In genomic region chr6:4355241-4355640, GRCh38 we compare ENCODE assay signal across 15 cellular contexts.
A peak's percentile ranks its signal among the peaks of the same experiment; 100 is the strongest.
DNase-seq lines count a peak whose midpoint lies in the region; ATAC-seq, FAIRE-seq and TF ChIP-seq lines count a peak whose summit lies in the region.
"Had no signal": no experiment of that assay in that cellular context is flagged by ENCODE, and none has a peak within 500 bp of the region (broad histone marks: within the 10 kb centered on the region; RNA-seq: fewer than 3 reads in every experiment).

No MANE protein-coding gene starts in this region.

- ATAC-seq in right cardiac atrium (no peak), left ventricle myocardium superior (no peak), mucosa of descending colon (no peak)
- ATAC-seq: activated CD4-positive, alpha-beta T cell treated with anti-CD3 and anti-CD28 coated beads for 36 hours had no signal

- H3K36me3 Mint-ChIP-seq in astrocyte (ENCODE audit: low read depth, unreplicated experiment): no peaks in the 10 kb centered on the region

- peak overlapping the region; percentile 56 for H3K27ac Mint-ChIP-seq in astrocyte (ENCODE audit: unreplicated experiment)
- H3K27ac Mint-ChIP-seq: activated CD4-positive, alpha-beta T cell treated with anti-CD3 and anti-CD28 coated beads for 36 hours; activated T-helper 1 cell treated with anti-CD3 and anti-CD28 coated beads, Interleukin-12 subunit alpha, Interleukin-12 subunit beta, Interleukin-2, Interleukin-4 antibody, amounts not matched to agents 30 ng/mL and 10 ng/mL and 1 ng/mL, durations not matched to agents 14 hours and 24 hours and 36 hours had no signal

- peaks cover 47% of the 10 kb centered on the region for H3K4me1 Mint-ChIP-seq in astrocyte (ENCODE audit: low read depth, unreplicated experiment)
- H3K4me1 Mint-ChIP-seq: activated CD4-positive, alpha-beta T cell treated with anti-CD3 and anti-CD28 coated beads for 36 hours had no signal

- intact Hi-C loops in right cardiac atrium (cut with DNase I): no loop called here
- intact Hi-C loops in left ventricle myocardium superior (cut with micrococcal nuclease): no loop called here
- intact Hi-C loops in mucosa of descending colon (cut with DNase I, micrococcal nuclease): no loop called here

- peak overlapping the region; percentile 18 for H3K4me2 ChIP-seq in astrocyte (ENCODE audit: low read length)
- H3K4me2 ChIP-seq: hepatocyte had no signal

- TF ChIP-seq CTCF in astrocyte (IDR thresholded peaks at IDR 0.05; ENCODE audit: insufficient read depth, low read depth, low read length) (no peak), mucosa of descending colon (IDR thresholded peaks at IDR 0.05) (no peak)

- no peaks in the 10 kb centered on the region for H3K9me3 ChIP-seq in right cardiac atrium (ENCODE audit: control insufficient read depth, low read length)
- H3K9me3 ChIP-seq in astrocyte (ENCODE audit: insufficient read depth, low read depth, low read length): no peaks in the 10 kb centered on the region
- H3K9me3 ChIP-seq in mucosa of descending colon: no peaks in the 10 kb centered on the region

- peaks cover 3% of the 10 kb centered on the region for H3K9me3 Mint-ChIP-seq in astrocyte (ENCODE audit: unreplicated experiment)

- no peaks in the 10 kb centered on the region for H3K27me3 Mint-ChIP-seq in astrocyte (ENCODE audit: low read depth, unreplicated experiment)

- DNase-seq in right cardiac atrium (no peak), left ventricle myocardium superior (no peak), astrocyte (ENCODE audit: low read depth) (peak; percentile 92), iris pigment epithelial cell (ENCODE audit: low read depth) (peak; percentile 84), urothelium cell line (ENCODE audit: low spot score) (peak; percentile 39), SIG-M5 (lab: John Stamatoyannopoulos, UW) (no peak), inferior parietal cortex (ENCODE audit: extremely low spot score) (no peak), mucosa of descending colon (no peak)
- DNase-seq: activated CD4-positive, alpha-beta T cell treated with anti-CD3 and anti-CD28 coated beads for 36 hours; AML-193; cerebellar nuclear complex; GF-D8; stimulated activated CD4-positive, alpha-beta T cell treated with anti-CD3 and anti-CD28 coated beads, Interleukin-12 subunit alpha, Interleukin-12 subunit beta, amount 100 ng/mL, for 4 hours had no signal

- no peak overlapping the region for H3K4me3 Mint-ChIP-seq in astrocyte (ENCODE audit: unreplicated experiment)
- H3K4me3 Mint-ChIP-seq: activated CD4-positive, alpha-beta T cell treated with anti-CD3 and anti-CD28 coated beads for 36 hours; activated T-helper 1 cell treated with anti-CD3 and anti-CD28 coated beads, Interleukin-12 subunit alpha, Interleukin-12 subunit beta, Interleukin-2, Interleukin-4 antibody, amounts not matched to agents 30 ng/mL and 10 ng/mL and 1 ng/mL, durations not matched to agents 14 hours and 24 hours and 36 hours had no signal

- H3K27ac ChIP-seq in right cardiac atrium (ENCODE audit: low read length) (peak overlapping the region; percentile 14), astrocyte (ENCODE audit: low read depth, low read length) (peak overlapping the region; percentile 81)
- H3K27ac ChIP-seq: hepatocyte had no signal

- no peak overlapping the region for H3K4me3 ChIP-seq in right cardiac atrium (ENCODE audit: low read length)
- no peak overlapping the region for H3K4me3 ChIP-seq in astrocyte (ENCODE audit: insufficient read depth, low read depth, low read length)
- H3K4me3 ChIP-seq in mucosa of descending colon: no peak overlapping the region
- H3K4me3 ChIP-seq: hepatocyte had no signal

- no peaks in the 10 kb centered on the region for H3K36me3 ChIP-seq in astrocyte (ENCODE audit: insufficient read depth, low read length)
- no peaks in the 10 kb centered on the region for H3K36me3 ChIP-seq in mucosa of descending colon (ENCODE audit: low read depth)

- WGBS in right cardiac atrium: 48% methylated on average over 5 of the region's 5 CpGs

- no peak overlapping the region for H2AFZ ChIP-seq in astrocyte (ENCODE audit: low read depth, low read length)
- H2AFZ ChIP-seq: hepatocyte had no signal

- H3K79me2 ChIP-seq in astrocyte (ENCODE audit: insufficient read depth, low read length): no peaks in the 10 kb centered on the region
- H3K79me2 ChIP-seq: hepatocyte had no signal

- H3K9ac ChIP-seq in astrocyte (ENCODE audit: low read length): peak overlapping the region; percentile 51

- peaks cover 16% of the 10 kb centered on the region for H3K4me1 ChIP-seq in right cardiac atrium (ENCODE audit: control insufficient read depth, insufficient read depth, low read length)
- H3K4me1 ChIP-seq in astrocyte (ENCODE audit: insufficient read depth, low read length): peaks cover 48% of the 10 kb centered on the region
- peaks cover 11% of the 10 kb centered on the region for H3K4me1 ChIP-seq in mucosa of descending colon (ENCODE audit: low read depth)

- no peaks in the 10 kb centered on the region for H4K20me1 ChIP-seq in astrocyte (ENCODE audit: insufficient read depth, low read length)

- no peaks in the 10 kb centered on the region for H3K27me3 ChIP-seq in right cardiac atrium (ENCODE audit: control insufficient read depth, insufficient read depth)
- H3K27me3 ChIP-seq in astrocyte (ENCODE audit: insufficient read depth, low read length): no peaks in the 10 kb centered on the region
- H3K27me3 ChIP-seq: hepatocyte had no signal

- FAIRE-seq in astrocyte (lab: Jason Lieb, UNC) (peak; percentile 32), urothelium cell line (lab: Jason Lieb, UNC) (no peak)

Comparison
In these comparisons a context has a peak if more than half of its experiments do, and no peak if none do; other contexts are left out.
1. DNase-seq: peak in astrocyte (single experiment), iris pigment epithelial cell (single experiment) and urothelium cell line (single experiment); none in right cardiac atrium (0 of 3), left ventricle myocardium superior (single experiment), SIG-M5 (single experiment), inferior parietal cortex (single experiment) and mucosa of descending colon (0 of 3).